17 cellular contexts compared by ENCODE assay signal in the genomic region with DNA sequence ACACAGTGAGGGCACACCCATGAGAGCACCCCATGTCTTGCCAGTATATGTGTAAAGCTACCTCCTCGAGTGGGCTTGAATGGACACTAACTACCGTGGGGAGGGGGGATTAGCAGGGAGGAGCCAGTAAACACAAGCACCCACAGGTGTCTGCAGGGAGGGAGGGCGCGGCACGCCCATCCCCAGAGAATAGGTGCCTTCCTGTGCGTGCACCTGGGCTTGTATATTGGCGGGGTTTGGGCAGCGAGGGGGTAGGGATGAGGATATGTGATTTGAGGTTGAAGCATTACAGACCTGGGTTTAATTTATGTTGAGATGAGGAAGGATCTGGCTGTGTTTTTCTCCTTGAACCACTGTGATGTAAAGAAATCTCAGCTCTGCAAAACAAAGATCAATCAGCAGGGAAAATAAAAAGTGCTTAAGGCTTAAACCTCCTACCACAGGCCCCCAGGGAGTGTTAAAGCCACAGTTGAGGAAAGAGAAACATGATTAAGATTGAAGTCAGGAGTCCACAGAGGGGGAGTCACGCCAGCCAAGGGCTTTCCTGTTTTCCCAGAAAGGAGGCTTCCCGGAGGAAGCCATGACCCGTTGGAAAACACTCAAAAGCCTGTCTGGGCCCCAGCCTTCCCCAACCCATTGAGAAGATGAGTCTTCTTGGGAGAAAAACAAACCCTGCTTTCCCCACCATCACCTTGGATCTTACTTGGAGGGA.
DNase-seq lines count a peak whose midpoint lies in the region; ATAC-seq and TF ChIP-seq lines count a peak whose summit lies in the region.
"Had no signal": no experiment of that assay in that cellular context is flagged by ENCODE, and none has a peak within 500 bp of the region (broad histone marks: within the 10 kb centered on the region; RNA-seq: fewer than 3 reads in every experiment).

No MANE protein-coding gene starts in this region.

- TF ChIP-seq CTCF in endodermal cell (conservative IDR thresholded peaks at IDR 0.05): no peak

- H3K36me3 ChIP-seq in endodermal cell (ENCODE audit: control insufficient read depth, insufficient read depth, low read length): no peaks in the 10 kb centered on the region
- H3K36me3 ChIP-seq: ovary had no signal

- no peak overlapping the region for H3K27ac ChIP-seq in endodermal cell (ENCODE audit: low read depth, low read length)
- H3K27ac ChIP-seq: hepatocyte, ovary had no signal

- peak; percentile 74 for DNase-seq in EH (ENCODE audit: low read depth)
- DNase-seq in NCI-H1436 (lab: John Stamatoyannopoulos, UW): peak; percentile 79
- peak; percentile 50 for DNase-seq in endodermal cell
- DNase-seq in renal cortical epithelial cell (ENCODE audit: low read depth): peak; percentile 35
- no peak for DNase-seq in GM19238 (ENCODE audit: insufficient read length, low spot score)
- DNase-seq in SHP77 treated with DMSO at 0.1 percent for 48 hours (lab: John Stamatoyannopoulos, UW): no peak
- no peak for DNase-seq in activated T-cell treated with anti-CD3 and anti-CD28 coated beads, Interleukin-2, amount 50 U/mL, for 48 hours
- DNase-seq: activated CD4-positive, alpha-beta T cell treated with anti-CD3 and anti-CD28 coated beads, Interleukin-2, amount 10 ng/mL, durations not matched to agents 24 days and 14 days; activated naive CD4-positive, alpha-beta T cell; DMS 273 treated with DMSO at 0.1 percent for 48 hours; NCI-H1092 treated with DMSO at 0.1 percent for 48 hours; ovary; stimulated activated CD4-positive, alpha-beta T cell treated with anti-CD3 and anti-CD28 coated beads, Interleukin-2, amount 100 ng/mL, for 24 hours; stimulated activated naive CD8-positive, alpha-beta T cell treated with anti-CD3 and anti-CD28 coated beads, Interleukin-15, Interleukin-2, amounts not matched to agents 100 U/mL and 50 U/mL, for 24 hours had no signal

- no peaks in the 10 kb centered on the region for H3K9me3 Mint-ChIP-seq in endodermal cell
- H3K9me3 Mint-ChIP-seq: activated CD4-positive, alpha-beta T cell treated with anti-CD3 and anti-CD28 coated beads, Interleukin-2, amount 10 ng/mL, durations not matched to agents 24 days and 14 days had no signal

- H3K27ac Mint-ChIP-seq in endodermal cell: no peak overlapping the region
- H3K27ac Mint-ChIP-seq: activated CD4-positive, alpha-beta T cell treated with anti-CD3 and anti-CD28 coated beads, Interleukin-2, amount 10 ng/mL, durations not matched to agents 24 days and 14 days had no signal

- WGBS in endodermal cell (ENCODE audit: insufficient coverage in 1 of 2, insufficient read length in 1 of 2), 2 experiments: 24 to 37% methylated on average over 2 to 11 of the region's 11 CpGs

- no peak overlapping the region for H3K4me3 Mint-ChIP-seq in endodermal cell
- H3K4me3 Mint-ChIP-seq: activated CD4-positive, alpha-beta T cell treated with anti-CD3 and anti-CD28 coated beads, Interleukin-2, amount 10 ng/mL, durations not matched to agents 24 days and 14 days had no signal

- H3K4me1 Mint-ChIP-seq in endodermal cell: peaks cover 40% of the 10 kb centered on the region
- H3K4me1 Mint-ChIP-seq: activated CD4-positive, alpha-beta T cell treated with anti-CD3 and anti-CD28 coated beads, Interleukin-2, amount 10 ng/mL, durations not matched to agents 24 days and 14 days had no signal

- H3K9me3 ChIP-seq in endodermal cell (ENCODE audit: control insufficient read depth, low read length): no peaks in the 10 kb centered on the region
- H3K9me3 ChIP-seq: ovary had no signal

- no peaks in the 10 kb centered on the region for H3K36me3 Mint-ChIP-seq in endodermal cell (ENCODE audit: low read depth)

- peaks cover 85% of the 10 kb centered on the region for H3K27me3 ChIP-seq in endodermal cell (ENCODE audit: control insufficient read depth, insufficient read depth, low read length, poor library complexity, severe bottlenecking)
- H3K27me3 ChIP-seq: ovary had no signal

- no peak for ATAC-seq in GM18868 (IDR thresholded peaks at IDR 0.05; ENCODE audit: unreplicated experiment)
- ATAC-seq: stimulated activated naive CD8-positive, alpha-beta T cell treated with anti-CD3 and anti-CD28 coated beads, Interleukin-15, Interleukin-2, amounts not matched to agents 100 U/mL and 50 U/mL, for 24 hours had no signal

- peaks cover 3% of the 10 kb centered on the region for H3K4me1 ChIP-seq in endodermal cell (ENCODE audit: control insufficient read depth, insufficient read depth, low read length)

- no peak overlapping the region for H3K9ac ChIP-seq in endodermal cell (ENCODE audit: extremely low read depth, low read length, poor library complexity, severe bottlenecking)

- peaks cover 99% of the 10 kb centered on the region for H3K27me3 Mint-ChIP-seq in endodermal cell (ENCODE audit: insufficient read depth)

- peak overlapping the region; percentile 46 for H3K4me3 ChIP-seq in endodermal cell (ENCODE audit: low read length)
- H3K4me3 ChIP-seq: hepatocyte, lung, ovary had no signal

Comparison
In these comparisons a context has a peak if more than half of its experiments do, and no peak if none do; other contexts are left out.
1. DNase-seq: peak in EH (single experiment), NCI-H1436 (single experiment), endodermal cell (single experiment) and renal cortical epithelial cell (single experiment); none in GM19238 (single experiment), SHP77 treated with DMSO at 0.1 percent for 48 hours (single experiment) and activated T-cell treated with anti-CD3 and anti-CD28 coated beads, Interleukin-2, amount 50 U/mL, for 48 hours (0 of 2).